In the genomic region with DNA sequence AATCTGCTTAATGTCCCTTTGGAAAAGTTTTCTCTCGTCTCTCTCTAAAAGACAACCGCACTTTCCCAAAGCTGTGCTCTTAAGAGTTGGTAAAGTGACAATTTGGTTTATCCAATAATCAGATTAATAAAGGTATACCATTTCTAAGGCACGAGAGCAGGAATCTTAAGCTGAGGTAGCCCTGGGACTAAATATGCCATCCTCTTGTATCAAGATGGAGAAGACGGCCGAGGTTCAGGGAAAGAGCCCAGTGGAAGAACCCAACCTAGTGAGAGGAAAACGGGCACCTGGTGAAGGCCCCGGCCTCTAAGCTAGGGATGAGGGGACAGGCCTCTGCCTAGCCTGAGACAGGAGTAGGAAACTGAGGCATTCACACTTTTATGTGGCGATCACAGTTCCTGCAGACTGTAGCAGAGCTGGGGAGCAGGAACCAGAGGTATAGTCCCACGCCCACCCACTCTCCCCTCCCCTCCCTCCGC, we compare ENCODE assay signal across 8 cellular contexts. TPM values are rescaled to one million over a fixed set of nuclear protein-coding genes. Genes with fewer than 3 reads are reported as not detected.
DNase-seq lines count a peak whose midpoint lies in the region; ATAC-seq and TF ChIP-seq lines count a peak whose summit lies in the region.

No MANE protein-coding gene starts in this region.

- H3K4me3 Mint-ChIP-seq in activated T-cell treated with anti-CD3 and anti-CD28 coated beads, Interleukin-2, amount 50 U/mL, for 72 hours: peak overlapping the region; percentile 91 to 94
- peak overlapping the region; percentile 97 for H3K4me3 Mint-ChIP-seq in activated naive CD8-positive, alpha-beta T cell treated with anti-CD3 and anti-CD28 coated beads for 36 hours

- H3K9me3 Mint-ChIP-seq in activated T-cell treated with anti-CD3 and anti-CD28 coated beads, Interleukin-2, amount 50 U/mL, for 72 hours: no peaks in the 10 kb centered on the region
- H3K9me3 Mint-ChIP-seq in activated naive CD8-positive, alpha-beta T cell treated with anti-CD3 and anti-CD28 coated beads for 36 hours: peaks cover 2% of the 10 kb centered on the region

- H3K27ac ChIP-seq in left lung (peak overlapping the region; percentile 79 to 88), tibial nerve (peak overlapping the region; percentile 76 to 95 (median 92))

- TF ChIP-seq EP300 in tibial nerve (IDR thresholded peaks at IDR 0.05): no peak

- H3K36me3 ChIP-seq in left lung (peaks cover 0 to 7% of the 10 kb centered on the region in 2 donors), tibial nerve (no peaks in the 10 kb centered on the region)

- H3K4me1 ChIP-seq in left lung: peaks cover 23 to 36% of the 10 kb centered on the region in 2 donors
- H3K4me1 ChIP-seq in tibial nerve: peaks cover 0 to 35% (median 17%) of the 10 kb centered on the region in 4 donors

- intact Hi-C loops in left lung (cut with DNase I): no loop called here

- H3K27me3 Mint-ChIP-seq in activated T-cell treated with anti-CD3 and anti-CD28 coated beads, Interleukin-2, amount 50 U/mL, for 72 hours (ENCODE audit: low read depth): no peaks in the 10 kb centered on the region
- H3K27me3 Mint-ChIP-seq in activated naive CD8-positive, alpha-beta T cell treated with anti-CD3 and anti-CD28 coated beads for 36 hours: no peaks in the 10 kb centered on the region

- no peak for TF ChIP-seq POLR2A in tibial nerve (IDR thresholded peaks at IDR 0.05)

- H3K27me3 ChIP-seq in left lung (no peaks in the 10 kb centered on the region), tibial nerve (no peaks in the 10 kb centered on the region)

- peaks cover 21 to 32% of the 10 kb centered on the region in 2 donors for H3K36me3 Mint-ChIP-seq in activated T-cell treated with anti-CD3 and anti-CD28 coated beads, Interleukin-2, amount 50 U/mL, for 72 hours (ENCODE audit: insufficient read depth in 2 of 2)
- H3K36me3 Mint-ChIP-seq in activated naive CD8-positive, alpha-beta T cell treated with anti-CD3 and anti-CD28 coated beads for 36 hours: peaks cover 38% of the 10 kb centered on the region

- ATAC-seq in activated T-cell treated with anti-CD3 and anti-CD28 coated beads, Interleukin-2, amount 50 U/mL, for 72 hours (replicated peaks in 1 of 2): no peak
- no peak for ATAC-seq in left lung

- H3K9me3 ChIP-seq in left lung (no peaks in the 10 kb centered on the region), tibial nerve (no peaks in the 10 kb centered on the region)

- peak overlapping the region; percentile 86 to 96 for H3K4me3 ChIP-seq in left lung
- H3K4me3 ChIP-seq in tibial nerve: peak overlapping the region; percentile 70 to 93 (median 88)

- TF ChIP-seq CTCF in left lung (IDR thresholded peaks at IDR 0.05) (no peak), tibial nerve (IDR thresholded peaks at IDR 0.05) (no peak)

- DNase-seq in activated T-cell treated with anti-CD3 and anti-CD28 coated beads, Interleukin-2, amount 50 U/mL, for 72 hours: no peak
- no peak for DNase-seq in activated T-cell treated with anti-CD3 and anti-CD28 coated beads for 4 hours
- no peak for DNase-seq in activated naive CD8-positive, alpha-beta T cell treated with anti-CD3 and anti-CD28 coated beads for 36 hours
- DNase-seq in left lung: no peak
- no peak for DNase-seq in tibial nerve (ENCODE audit: low spot score in 2 of 2)
- DNase-seq in GM19240 (ENCODE audit: insufficient read length, low spot score): no peak
- no peak for DNase-seq in 8988T
- DNase-seq in NCI-H1694 treated with DMSO at 0.1 percent for 48 hours (lab: John Stamatoyannopoulos, UW): no peak

- H3K4me1 Mint-ChIP-seq in activated T-cell treated with anti-CD3 and anti-CD28 coated beads, Interleukin-2, amount 50 U/mL, for 72 hours (ENCODE audit: low read depth): peaks cover 31% of the 10 kb centered on the region
- peaks cover 27% of the 10 kb centered on the region for H3K4me1 Mint-ChIP-seq in activated naive CD8-positive, alpha-beta T cell treated with anti-CD3 and anti-CD28 coated beads for 36 hours

- H3K27ac Mint-ChIP-seq in activated T-cell treated with anti-CD3 and anti-CD28 coated beads, Interleukin-2, amount 50 U/mL, for 72 hours: peak overlapping the region; percentile 61
- H3K27ac Mint-ChIP-seq in activated naive CD8-positive, alpha-beta T cell treated with anti-CD3 and anti-CD28 coated beads for 36 hours: peak overlapping the region; percentile 95

- WGBS in tibial nerve, 2 donors: 37 to 44% methylated on average over 9 to 10 of the region's 10 CpGs

RNA-seq across cellular contexts. Expression of a gene that starts 0.3 kb away (rescaled TPM):
- total RNA-seq in activated T-cell treated with anti-CD3 and anti-CD28 coated beads, Interleukin-2, amount 50 U/mL, for 72 hours: 100 to 1,000 TPM; 413 to 456 TPM
- total RNA-seq in activated naive CD8-positive, alpha-beta T cell treated with anti-CD3 and anti-CD28 coated beads for 36 hours: 100 to 1,000 TPM; 217 to 226 TPM
- total RNA-seq in left lung: 100 to 1,000 TPM; 144 to 189 TPM
- total RNA-seq in tibial nerve: 100 to 1,000 TPM; 118 to 150 (median 137) TPM

RNA-seq across cellular contexts. Expression of a gene that starts 36.0 kb away (rescaled TPM):
- total RNA-seq in activated T-cell treated with anti-CD3 and anti-CD28 coated beads, Interleukin-2, amount 50 U/mL, for 72 hours: 1 to 10 TPM; 2.5 to 3.1 TPM
- total RNA-seq in activated naive CD8-positive, alpha-beta T cell treated with anti-CD3 and anti-CD28 coated beads for 36 hours: 1 to 10 TPM; 2.6 TPM
- total RNA-seq in left lung: 1 to 10 TPM; 5.9 to 8.8 TPM
- total RNA-seq in tibial nerve: 10 to 100 TPM; 14.0 to 16.7 (median 16.3) TPM
